Comparison of ENCODE assay signal across 1 cellular context in genomic region chr11:65540290-65541092, GRCh38.
A peak's percentile ranks its signal among the peaks of the same experiment; 100 is the strongest.
TF ChIP-seq lines count a peak whose summit lies in the region.

No MANE protein-coding gene starts in this region.

TF ChIP-seq in K562, 482 proteins besides CTCF, POLR2A, EP300 and RAD21 (continued from another document and continues in another):
- TF ChIP-seq TSHZ1 (CRISPR knock-in tag; IDR thresholded peaks at IDR 0.05) (no peak), HOXB6 (CRISPR knock-in tag; IDR thresholded peaks at IDR 0.05; ENCODE audit: borderline replicate concordance) (no peak), RBM15 (IDR thresholded peaks at IDR 0.05; ENCODE audit: insufficient read depth, low read length) (0 out of 2 replicates have a peak, but pooled peaks have one; percentile 11), SRSF3 (IDR thresholded peaks at IDR 0.05; ENCODE audit: insufficient read depth, low read length) (no peak), ZNF239 (CRISPR knock-in tag; IDR thresholded peaks at IDR 0.05) (no peak), SREBF2 (CRISPR knock-in tag; IDR thresholded peaks at IDR 0.05) (no peak), ESRRA (IDR thresholded peaks at IDR 0.05; ENCODE audit: borderline replicate concordance, low read depth) (peak; percentile 38; the same call in 1 of the 2 replicates), HEY1 (CRISPR knock-in tag; IDR thresholded peaks at IDR 0.05; ENCODE audit: borderline replicate concordance) (no peak), YBX1 (IDR thresholded peaks at IDR 0.05) (no peak), PPARD (CRISPR knock-in tag; IDR thresholded peaks at IDR 0.05) (no peak), HMGN3 (IDR thresholded peaks at IDR 0.05; ENCODE audit: borderline replicate concordance, extremely low read depth, insufficient read length, low read depth, low read length) (peak; percentile 67), NELFE (IDR thresholded peaks at IDR 0.05; ENCODE audit: insufficient read depth, insufficient read length) (no peak), RFX7 (CRISPR knock-in tag; IDR thresholded peaks at IDR 0.05) (no peak), GTF2F1 (IDR thresholded peaks at IDR 0.05; ENCODE audit: low read depth, low read length) (no peak), ZNF3 (CRISPR knock-in tag; IDR thresholded peaks at IDR 0.05) (no peak), BACH1 (tag; IDR thresholded peaks at IDR 0.05) (no peak), ZNF592 (IDR thresholded peaks at IDR 0.05) (no peak), SIN3B (IDR thresholded peaks at IDR 0.05; ENCODE audit: low read depth) (peak; percentile 41; the same call in 1 of the 2 replicates), HSF4 (CRISPR knock-in tag; IDR thresholded peaks at IDR 0.05; ENCODE audit: borderline replicate concordance) (no peak), SNRNP70 (optimal IDR thresholded peaks at IDR 0.05; ENCODE audit: low read depth, low read length) (no peak), USF2 (CRISPR knock-in tag; IDR thresholded peaks at IDR 0.05) (peak; percentile 66), ZBTB34 (CRISPR knock-in tag; IDR thresholded peaks at IDR 0.05) (no peak), SAFB (IDR thresholded peaks at IDR 0.05; ENCODE audit: borderline replicate concordance, low read depth, low read length) (peak; percentile 94), ZNF75A (CRISPR knock-in tag; IDR thresholded peaks at IDR 0.05) (no peak), MBD1 (CRISPR knock-in tag; IDR thresholded peaks at IDR 0.05) (no peak)
- TF ChIP-seq, protein P1, sequence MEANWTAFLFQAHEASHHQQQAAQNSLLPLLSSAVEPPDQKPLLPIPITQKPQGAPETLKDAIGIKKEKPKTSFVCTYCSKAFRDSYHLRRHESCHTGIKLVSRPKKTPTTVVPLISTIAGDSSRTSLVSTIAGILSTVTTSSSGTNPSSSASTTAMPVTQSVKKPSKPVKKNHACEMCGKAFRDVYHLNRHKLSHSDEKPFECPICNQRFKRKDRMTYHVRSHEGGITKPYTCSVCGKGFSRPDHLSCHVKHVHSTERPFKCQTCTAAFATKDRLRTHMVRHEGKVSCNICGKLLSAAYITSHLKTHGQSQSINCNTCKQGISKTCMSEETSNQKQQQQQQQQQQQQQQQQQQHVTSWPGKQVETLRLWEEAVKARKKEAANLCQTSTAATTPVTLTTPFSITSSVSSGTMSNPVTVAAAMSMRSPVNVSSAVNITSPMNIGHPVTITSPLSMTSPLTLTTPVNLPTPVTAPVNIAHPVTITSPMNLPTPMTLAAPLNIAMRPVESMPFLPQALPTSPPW (CRISPR knock-in tag; IDR thresholded peaks at IDR 0.05), result peak; percentile 90
- TF ChIP-seq, protein P2, sequence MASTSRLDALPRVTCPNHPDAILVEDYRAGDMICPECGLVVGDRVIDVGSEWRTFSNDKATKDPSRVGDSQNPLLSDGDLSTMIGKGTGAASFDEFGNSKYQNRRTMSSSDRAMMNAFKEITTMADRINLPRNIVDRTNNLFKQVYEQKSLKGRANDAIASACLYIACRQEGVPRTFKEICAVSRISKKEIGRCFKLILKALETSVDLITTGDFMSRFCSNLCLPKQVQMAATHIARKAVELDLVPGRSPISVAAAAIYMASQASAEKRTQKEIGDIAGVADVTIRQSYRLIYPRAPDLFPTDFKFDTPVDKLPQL (IDR thresholded peaks at IDR 0.05; ENCODE audit: extremely low read depth, insufficient read length), result no peak
- TF ChIP-seq, protein P3, sequence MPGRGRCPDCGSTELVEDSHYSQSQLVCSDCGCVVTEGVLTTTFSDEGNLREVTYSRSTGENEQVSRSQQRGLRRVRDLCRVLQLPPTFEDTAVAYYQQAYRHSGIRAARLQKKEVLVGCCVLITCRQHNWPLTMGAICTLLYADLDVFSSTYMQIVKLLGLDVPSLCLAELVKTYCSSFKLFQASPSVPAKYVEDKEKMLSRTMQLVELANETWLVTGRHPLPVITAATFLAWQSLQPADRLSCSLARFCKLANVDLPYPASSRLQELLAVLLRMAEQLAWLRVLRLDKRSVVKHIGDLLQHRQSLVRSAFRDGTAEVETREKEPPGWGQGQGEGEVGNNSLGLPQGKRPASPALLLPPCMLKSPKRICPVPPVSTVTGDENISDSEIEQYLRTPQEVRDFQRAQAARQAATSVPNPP (IDR thresholded peaks at IDR 0.05; ENCODE audit: borderline replicate concordance, insufficient read depth, insufficient read length), result no peak
- TF ChIP-seq, protein P4, sequence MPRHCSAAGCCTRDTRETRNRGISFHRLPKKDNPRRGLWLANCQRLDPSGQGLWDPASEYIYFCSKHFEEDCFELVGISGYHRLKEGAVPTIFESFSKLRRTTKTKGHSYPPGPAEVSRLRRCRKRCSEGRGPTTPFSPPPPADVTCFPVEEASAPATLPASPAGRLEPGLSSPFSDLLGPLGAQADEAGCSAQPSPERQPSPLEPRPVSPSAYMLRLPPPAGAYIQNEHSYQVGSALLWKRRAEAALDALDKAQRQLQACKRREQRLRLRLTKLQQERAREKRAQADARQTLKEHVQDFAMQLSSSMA (CRISPR knock-in tag; IDR thresholded peaks at IDR 0.05), result no peak
- TF ChIP-seq, protein P5, sequence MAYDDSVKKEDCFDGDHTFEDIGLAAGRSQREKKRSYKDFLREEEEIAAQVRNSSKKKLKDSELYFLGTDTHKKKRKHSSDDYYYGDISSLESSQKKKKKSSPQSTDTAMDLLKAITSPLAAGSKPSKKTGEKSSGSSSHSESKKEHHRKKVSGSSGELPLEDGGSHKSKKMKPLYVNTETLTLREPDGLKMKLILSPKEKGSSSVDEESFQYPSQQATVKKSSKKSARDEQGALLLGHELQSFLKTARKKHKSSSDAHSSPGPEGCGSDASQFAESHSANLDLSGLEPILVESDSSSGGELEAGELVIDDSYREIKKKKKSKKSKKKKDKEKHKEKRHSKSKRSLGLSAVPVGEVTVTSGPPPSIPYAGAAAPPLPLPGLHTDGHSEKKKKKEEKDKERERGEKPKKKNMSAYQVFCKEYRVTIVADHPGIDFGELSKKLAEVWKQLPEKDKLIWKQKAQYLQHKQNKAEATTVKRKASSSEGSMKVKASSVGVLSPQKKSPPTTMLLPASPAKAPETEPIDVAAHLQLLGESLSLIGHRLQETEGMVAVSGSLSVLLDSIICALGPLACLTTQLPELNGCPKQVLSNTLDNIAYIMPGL (CRISPR knock-in tag; IDR thresholded peaks at IDR 0.05), result no peak
- TF ChIP-seq, protein P6, sequence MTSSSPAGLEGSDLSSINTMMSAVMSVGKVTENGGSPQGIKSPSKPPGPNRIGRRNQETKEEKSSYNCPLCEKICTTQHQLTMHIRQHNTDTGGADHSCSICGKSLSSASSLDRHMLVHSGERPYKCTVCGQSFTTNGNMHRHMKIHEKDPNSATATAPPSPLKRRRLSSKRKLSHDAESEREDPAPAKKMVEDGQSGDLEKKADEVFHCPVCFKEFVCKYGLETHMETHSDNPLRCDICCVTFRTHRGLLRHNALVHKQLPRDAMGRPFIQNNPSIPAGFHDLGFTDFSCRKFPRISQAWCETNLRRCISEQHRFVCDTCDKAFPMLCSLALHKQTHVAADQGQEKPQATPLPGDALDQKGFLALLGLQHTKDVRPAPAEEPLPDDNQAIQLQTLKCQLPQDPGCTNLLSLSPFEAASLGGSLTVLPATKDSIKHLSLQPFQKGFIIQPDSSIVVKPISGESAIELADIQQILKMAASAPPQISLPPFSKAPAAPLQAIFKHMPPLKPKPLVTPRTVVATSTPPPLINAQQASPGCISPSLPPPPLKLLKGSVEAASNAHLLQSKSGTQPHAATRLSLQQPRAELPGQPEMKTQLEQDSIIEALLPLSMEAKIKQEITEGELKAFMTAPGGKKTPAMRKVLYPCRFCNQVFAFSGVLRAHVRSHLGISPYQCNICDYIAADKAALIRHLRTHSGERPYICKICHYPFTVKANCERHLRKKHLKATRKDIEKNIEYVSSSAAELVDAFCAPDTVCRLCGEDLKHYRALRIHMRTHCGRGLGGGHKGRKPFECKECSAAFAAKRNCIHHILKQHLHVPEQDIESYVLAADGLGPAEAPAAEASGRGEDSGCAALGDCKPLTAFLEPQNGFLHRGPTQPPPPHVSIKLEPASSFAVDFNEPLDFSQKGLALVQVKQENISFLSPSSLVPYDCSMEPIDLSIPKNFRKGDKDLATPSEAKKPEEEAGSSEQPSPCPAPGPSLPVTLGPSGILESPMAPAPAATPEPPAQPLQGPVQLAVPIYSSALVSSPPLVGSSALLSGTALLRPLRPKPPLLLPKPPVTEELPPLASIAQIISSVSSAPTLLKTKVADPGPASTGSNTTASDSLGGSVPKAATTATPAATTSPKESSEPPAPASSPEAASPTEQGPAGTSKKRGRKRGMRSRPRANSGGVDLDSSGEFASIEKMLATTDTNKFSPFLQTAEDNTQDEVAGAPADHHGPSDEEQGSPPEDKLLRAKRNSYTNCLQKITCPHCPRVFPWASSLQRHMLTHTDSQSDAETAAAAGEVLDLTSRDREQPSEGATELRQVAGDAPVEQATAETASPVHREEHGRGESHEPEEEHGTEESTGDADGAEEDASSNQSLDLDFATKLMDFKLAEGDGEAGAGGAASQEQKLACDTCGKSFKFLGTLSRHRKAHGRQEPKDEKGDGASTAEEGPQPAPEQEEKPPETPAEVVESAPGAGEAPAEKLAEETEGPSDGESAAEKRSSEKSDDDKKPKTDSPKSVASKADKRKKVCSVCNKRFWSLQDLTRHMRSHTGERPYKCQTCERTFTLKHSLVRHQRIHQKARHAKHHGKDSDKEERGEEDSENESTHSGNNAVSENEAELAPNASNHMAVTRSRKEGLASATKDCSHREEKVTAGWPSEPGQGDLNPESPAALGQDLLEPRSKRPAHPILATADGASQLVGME (CRISPR knock-in tag; IDR thresholded peaks at IDR 0.05), result 0 out of 2 replicates have a peak, but pooled peaks have one; percentile 26
